Comparison of ENCODE assay signal across 1 cellular context in the genomic region with DNA sequence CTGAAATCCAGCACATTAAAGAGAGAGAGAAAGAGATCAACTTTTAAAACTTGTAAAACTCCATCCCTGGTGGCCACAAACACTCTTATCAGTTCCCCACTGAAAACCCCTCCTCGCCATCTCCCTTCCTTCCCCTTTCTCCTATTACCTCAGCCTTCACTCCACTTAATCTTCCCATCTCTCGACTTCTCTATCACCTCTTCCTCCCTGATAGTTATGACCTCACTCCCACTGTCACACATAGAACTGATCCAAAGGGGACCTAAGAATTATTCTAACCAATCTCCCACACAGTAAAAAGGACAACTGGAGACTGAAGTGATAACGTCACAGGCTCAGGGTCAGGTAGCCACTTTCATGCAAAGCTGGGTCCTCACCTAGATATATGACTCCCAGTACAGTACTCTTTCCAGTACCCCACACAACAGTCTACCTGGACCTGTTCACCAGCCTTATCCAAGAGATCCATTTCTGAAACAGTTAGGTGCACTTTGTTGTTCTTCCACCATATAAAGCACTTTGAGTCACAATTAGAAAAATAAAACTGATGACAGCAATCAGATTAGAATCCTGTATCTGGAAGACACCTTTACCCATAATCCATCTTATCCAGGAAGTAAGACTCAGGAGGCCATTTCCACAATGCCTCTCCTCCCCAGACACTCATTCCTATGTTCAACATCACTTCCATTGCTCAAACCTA.
TF ChIP-seq lines count a peak whose summit lies in the region.

No MANE protein-coding gene starts in this region.

TF ChIP-seq in K562, 482 proteins besides CTCF, POLR2A, EP300 and RAD21 (continued from another document):
- TF ChIP-seq, protein P1, sequence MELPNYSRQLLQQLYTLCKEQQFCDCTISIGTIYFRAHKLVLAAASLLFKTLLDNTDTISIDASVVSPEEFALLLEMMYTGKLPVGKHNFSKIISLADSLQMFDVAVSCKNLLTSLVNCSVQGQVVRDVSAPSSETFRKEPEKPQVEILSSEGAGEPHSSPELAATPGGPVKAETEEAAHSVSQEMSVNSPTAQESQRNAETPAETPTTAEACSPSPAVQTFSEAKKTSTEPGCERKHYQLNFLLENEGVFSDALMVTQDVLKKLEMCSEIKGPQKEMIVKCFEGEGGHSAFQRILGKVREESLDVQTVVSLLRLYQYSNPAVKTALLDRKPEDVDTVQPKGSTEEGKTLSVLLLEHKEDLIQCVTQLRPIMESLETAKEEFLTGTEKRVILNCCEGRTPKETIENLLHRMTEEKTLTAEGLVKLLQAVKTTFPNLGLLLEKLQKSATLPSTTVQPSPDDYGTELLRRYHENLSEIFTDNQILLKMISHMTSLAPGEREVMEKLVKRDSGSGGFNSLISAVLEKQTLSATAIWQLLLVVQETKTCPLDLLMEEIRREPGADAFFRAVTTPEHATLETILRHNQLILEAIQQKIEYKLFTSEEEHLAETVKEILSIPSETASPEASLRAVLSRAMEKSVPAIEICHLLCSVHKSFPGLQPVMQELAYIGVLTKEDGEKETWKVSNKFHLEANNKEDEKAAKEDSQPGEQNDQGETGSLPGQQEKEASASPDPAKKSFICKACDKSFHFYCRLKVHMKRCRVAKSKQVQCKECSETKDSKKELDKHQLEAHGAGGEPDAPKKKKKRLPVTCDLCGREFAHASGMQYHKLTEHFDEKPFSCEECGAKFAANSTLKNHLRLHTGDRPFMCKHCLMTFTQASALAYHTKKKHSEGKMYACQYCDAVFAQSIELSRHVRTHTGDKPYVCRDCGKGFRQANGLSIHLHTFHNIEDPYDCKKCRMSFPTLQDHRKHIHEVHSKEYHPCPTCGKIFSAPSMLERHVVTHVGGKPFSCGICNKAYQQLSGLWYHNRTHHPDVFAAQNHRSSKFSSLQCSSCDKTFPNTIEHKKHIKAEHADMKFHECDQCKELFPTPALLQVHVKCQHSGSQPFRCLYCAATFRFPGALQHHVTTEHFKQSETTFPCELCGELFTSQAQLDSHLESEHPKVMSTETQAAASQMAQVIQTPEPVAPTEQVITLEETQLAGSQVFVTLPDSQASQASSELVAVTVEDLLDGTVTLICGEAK (IDR thresholded peaks at IDR 0.05): no peak
- TF ChIP-seq, protein P1 (CRISPR knock-in tag; IDR thresholded peaks at IDR 0.05): no peak
- TF ChIP-seq, protein P2, sequence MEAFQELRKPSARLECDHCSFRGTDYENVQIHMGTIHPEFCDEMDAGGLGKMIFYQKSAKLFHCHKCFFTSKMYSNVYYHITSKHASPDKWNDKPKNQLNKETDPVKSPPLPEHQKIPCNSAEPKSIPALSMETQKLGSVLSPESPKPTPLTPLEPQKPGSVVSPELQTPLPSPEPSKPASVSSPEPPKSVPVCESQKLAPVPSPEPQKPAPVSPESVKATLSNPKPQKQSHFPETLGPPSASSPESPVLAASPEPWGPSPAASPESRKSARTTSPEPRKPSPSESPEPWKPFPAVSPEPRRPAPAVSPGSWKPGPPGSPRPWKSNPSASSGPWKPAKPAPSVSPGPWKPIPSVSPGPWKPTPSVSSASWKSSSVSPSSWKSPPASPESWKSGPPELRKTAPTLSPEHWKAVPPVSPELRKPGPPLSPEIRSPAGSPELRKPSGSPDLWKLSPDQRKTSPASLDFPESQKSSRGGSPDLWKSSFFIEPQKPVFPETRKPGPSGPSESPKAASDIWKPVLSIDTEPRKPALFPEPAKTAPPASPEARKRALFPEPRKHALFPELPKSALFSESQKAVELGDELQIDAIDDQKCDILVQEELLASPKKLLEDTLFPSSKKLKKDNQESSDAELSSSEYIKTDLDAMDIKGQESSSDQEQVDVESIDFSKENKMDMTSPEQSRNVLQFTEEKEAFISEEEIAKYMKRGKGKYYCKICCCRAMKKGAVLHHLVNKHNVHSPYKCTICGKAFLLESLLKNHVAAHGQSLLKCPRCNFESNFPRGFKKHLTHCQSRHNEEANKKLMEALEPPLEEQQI (IDR thresholded peaks at IDR 0.05): peak; percentile 79; the same call in 1 of the 2 replicates
- TF ChIP-seq, protein P3, sequence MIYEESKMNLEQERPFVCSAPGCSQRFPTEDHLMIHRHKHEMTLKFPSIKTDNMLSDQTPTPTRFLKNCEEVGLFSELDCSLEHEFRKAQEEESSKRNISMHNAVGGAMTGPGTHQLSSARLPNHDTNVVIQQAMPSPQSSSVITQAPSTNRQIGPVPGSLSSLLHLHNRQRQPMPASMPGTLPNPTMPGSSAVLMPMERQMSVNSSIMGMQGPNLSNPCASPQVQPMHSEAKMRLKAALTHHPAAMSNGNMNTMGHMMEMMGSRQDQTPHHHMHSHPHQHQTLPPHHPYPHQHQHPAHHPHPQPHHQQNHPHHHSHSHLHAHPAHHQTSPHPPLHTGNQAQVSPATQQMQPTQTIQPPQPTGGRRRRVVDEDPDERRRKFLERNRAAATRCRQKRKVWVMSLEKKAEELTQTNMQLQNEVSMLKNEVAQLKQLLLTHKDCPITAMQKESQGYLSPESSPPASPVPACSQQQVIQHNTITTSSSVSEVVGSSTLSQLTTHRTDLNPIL (CRISPR knock-in tag; IDR thresholded peaks at IDR 0.05): peak; percentile 12; the same call in 1 of the 2 replicates
- TF ChIP-seq, protein P4, sequence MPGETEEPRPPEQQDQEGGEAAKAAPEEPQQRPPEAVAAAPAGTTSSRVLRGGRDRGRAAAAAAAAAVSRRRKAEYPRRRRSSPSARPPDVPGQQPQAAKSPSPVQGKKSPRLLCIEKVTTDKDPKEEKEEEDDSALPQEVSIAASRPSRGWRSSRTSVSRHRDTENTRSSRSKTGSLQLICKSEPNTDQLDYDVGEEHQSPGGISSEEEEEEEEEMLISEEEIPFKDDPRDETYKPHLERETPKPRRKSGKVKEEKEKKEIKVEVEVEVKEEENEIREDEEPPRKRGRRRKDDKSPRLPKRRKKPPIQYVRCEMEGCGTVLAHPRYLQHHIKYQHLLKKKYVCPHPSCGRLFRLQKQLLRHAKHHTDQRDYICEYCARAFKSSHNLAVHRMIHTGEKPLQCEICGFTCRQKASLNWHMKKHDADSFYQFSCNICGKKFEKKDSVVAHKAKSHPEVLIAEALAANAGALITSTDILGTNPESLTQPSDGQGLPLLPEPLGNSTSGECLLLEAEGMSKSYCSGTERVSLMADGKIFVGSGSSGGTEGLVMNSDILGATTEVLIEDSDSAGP (CRISPR knock-in tag; IDR thresholded peaks at IDR 0.05): no peak
- TF ChIP-seq SIX5 (IDR thresholded peaks at IDR 0.05; ENCODE audit: borderline replicate concordance in 1 of 2, insufficient read depth in 1 of 2, low read depth in 1 of 2, low read length in 2 of 2) (no peak), ZNF778 (CRISPR knock-in tag; IDR thresholded peaks at IDR 0.05) (no peak), ZNF785 (CRISPR knock-in tag; IDR thresholded peaks at IDR 0.05) (no peak), ZNF146 (CRISPR knock-in tag; IDR thresholded peaks at IDR 0.05; ENCODE audit: unreplicated experiment) (no peak), MTA2 (IDR thresholded peaks at IDR 0.05; ENCODE audit: low read depth) (peak; percentile 60), PHF20 (IDR thresholded peaks at IDR 0.05; ENCODE audit: partially characterized antibody) (peak; percentile 29)
- TF ChIP-seq, protein P5, sequence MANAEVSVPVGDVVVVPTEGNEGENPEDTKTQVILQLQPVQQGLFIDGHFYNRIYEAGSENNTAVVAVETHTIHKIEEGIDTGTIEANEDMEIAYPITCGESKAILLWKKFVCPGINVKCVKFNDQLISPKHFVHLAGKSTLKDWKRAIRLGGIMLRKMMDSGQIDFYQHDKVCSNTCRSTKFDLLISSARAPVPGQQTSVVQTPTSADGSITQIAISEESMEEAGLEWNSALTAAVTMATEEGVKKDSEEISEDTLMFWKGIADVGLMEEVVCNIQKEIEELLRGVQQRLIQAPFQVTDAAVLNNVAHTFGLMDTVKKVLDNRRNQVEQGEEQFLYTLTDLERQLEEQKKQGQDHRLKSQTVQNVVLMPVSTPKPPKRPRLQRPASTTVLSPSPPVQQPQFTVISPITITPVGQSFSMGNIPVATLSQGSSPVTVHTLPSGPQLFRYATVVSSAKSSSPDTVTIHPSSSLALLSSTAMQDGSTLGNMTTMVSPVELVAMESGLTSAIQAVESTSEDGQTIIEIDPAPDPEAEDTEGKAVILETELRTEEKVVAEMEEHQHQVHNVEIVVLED (CRISPR knock-in tag; IDR thresholded peaks at IDR 0.05): no peak
